Comparison of ENCODE assay signal across 21 cellular contexts in genomic region chr3:188415196-188415595, GRCh38.
"Had no signal": no experiment of that assay in that cellular context is flagged by ENCODE, and none has a peak within 500 bp of the region (broad histone marks: within the 10 kb centered on the region; RNA-seq: fewer than 3 reads in every experiment).

No MANE protein-coding gene starts in this region.

- H3K27ac ChIP-seq: body of pancreas, right atrium auricular region, thyroid gland, WERI-Rb-1 had no signal

- H3K9me3 ChIP-seq: body of pancreas, mucosa of descending colon, right atrium auricular region, thyroid gland had no signal

- DNase-seq: activated CD4-positive, alpha-beta T cell treated with anti-CD3 and anti-CD28 coated beads, Interleukin-2, amount 50 U/mL, for 48 hours; activated gamma-delta T cell treated with Interleukin-2 at 50 U/mL for 16 hours; activated T-cell treated with anti-CD3 and anti-CD28 coated beads for 4 hours; amniotic stem cell; body of pancreas; central memory CD4-positive, alpha-beta T cell; left cardiac atrium; mesenchymal stem cell; mucosa of descending colon; naive B cell; stimulated activated CD4-positive, alpha-beta T cell treated with anti-CD3 and anti-CD28 coated beads, Interleukin-2, amount 100 ng/mL, for 24 hours; stimulated activated naive CD4-positive, alpha-beta T cell treated with Interleukin-2 at 50 U/mL for 16 hours; thyroid gland; WERI-Rb-1 had no signal

- H3K4me3 ChIP-seq: body of pancreas, mucosa of descending colon, right atrium auricular region, thyroid gland had no signal

- ATAC-seq: body of pancreas, left cardiac atrium, mucosa of descending colon had no signal

- H3K27me3 ChIP-seq: body of pancreas, right atrium auricular region, thyroid gland had no signal

- H3K36me3 ChIP-seq: thyroid gland, WERI-Rb-1 had no signal

- H3K4me1 ChIP-seq: body of pancreas, thyroid gland had no signal

- H3K27me3 Mint-ChIP-seq: activated naive CD8-positive, alpha-beta T cell; naive B cell; progenitor cell of endocrine pancreas had no signal

- H3K27ac Mint-ChIP-seq: activated naive CD8-positive, alpha-beta T cell; activated T-helper 1 cell treated with anti-CD3 and anti-CD28 coated beads, Interleukin-12 subunit alpha, Interleukin-12 subunit beta, Interleukin-2, Interleukin-4 antibody, amounts not matched to agents 30 ng/mL and 10 ng/mL and 1 ng/mL, durations not matched to agents 14 hours and 24 hours and 36 hours; progenitor cell of endocrine pancreas had no signal

- H3K4me3 Mint-ChIP-seq: activated naive CD8-positive, alpha-beta T cell; activated T-helper 1 cell treated with anti-CD3 and anti-CD28 coated beads, Interleukin-12 subunit alpha, Interleukin-12 subunit beta, Interleukin-2, Interleukin-4 antibody, amounts not matched to agents 30 ng/mL and 10 ng/mL and 1 ng/mL, durations not matched to agents 14 hours and 24 hours and 36 hours; naive B cell; neural crest cell had no signal

- FAIRE-seq: colon, urothelium cell line had no signal
